Comparison of ENCODE assay signal across 19 cellular contexts in the genomic region with DNA sequence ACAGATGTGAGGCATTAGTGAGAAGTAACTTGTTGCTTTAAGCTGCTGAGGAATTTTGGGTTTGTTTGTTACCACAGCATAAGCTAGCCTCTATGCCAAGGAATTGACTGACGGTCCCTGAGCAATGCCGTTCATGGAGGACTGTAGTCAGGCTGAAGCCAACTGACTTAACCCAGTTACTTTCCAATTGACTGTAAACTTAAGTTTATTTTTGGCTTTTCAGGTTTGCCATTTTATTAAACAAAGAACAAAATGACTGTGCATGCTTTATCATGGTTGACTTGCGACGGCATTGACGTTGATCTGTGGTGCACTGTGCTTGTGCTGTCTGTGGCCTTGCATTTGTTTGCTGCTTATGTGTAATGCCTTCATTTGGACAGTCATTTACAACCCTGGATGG. TPM values are rescaled to one million over a fixed set of nuclear protein-coding genes. Genes with fewer than 3 reads are reported as not detected.
DNase-seq lines count a peak whose midpoint lies in the region; ATAC-seq lines count a peak whose summit lies in the region.
"Had no signal": no experiment of that assay in that cellular context is flagged by ENCODE, and none has a peak within 500 bp of the region (broad histone marks: within the 10 kb centered on the region; RNA-seq: fewer than 3 reads in every experiment).

No MANE protein-coding gene starts in this region.

- ATAC-seq in GM18502 (IDR thresholded peaks at IDR 0.05; ENCODE audit: poor library complexity, unreplicated experiment) (peak; percentile 95), GM19397 (IDR thresholded peaks at IDR 0.05; ENCODE audit: unreplicated experiment) (peak; percentile 65), HG02763 (IDR thresholded peaks at IDR 0.05; ENCODE audit: unreplicated experiment) (peak; percentile 56), HG03439 (IDR thresholded peaks at IDR 0.05; ENCODE audit: unreplicated experiment) (peak; percentile 88)
- ATAC-seq: body of pancreas, HCT116, psoas muscle, Right ventricle myocardium inferior had no signal

- DNase-seq in GOT3 (lab: John Stamatoyannopoulos, UW) (no peak), iPS-NIHi7 (ENCODE audit: extremely low spot score) (no peak), cerebellum (ENCODE audit: low spot score) (no peak), NCI-H1092 (lab: John Stamatoyannopoulos, UW) (no peak)
- DNase-seq: activated CD4-positive, alpha-beta T cell treated with anti-CD3 and anti-CD28 coated beads, Interleukin-2, amount 50 U/mL, for 4 hours; activated effector memory CD4-positive, alpha-beta T cell treated with anti-CD3 and anti-CD28 coated beads, Interleukin-2, amount 50 U/mL, for 16 hours; body of pancreas; Calu3; dorsolateral prefrontal cortex; left ventricle myocardium inferior; naive B cell; NCI-H2029 treated with DMSO at 0.1 percent for 48 hours; psoas muscle had no signal

RNA-seq across cellular contexts. Expression of gene DNAJB9, which starts 53.5 kb away (rescaled TPM):
- 28.0 TPM for total RNA-seq in cerebellum

RNA-seq across cellular contexts. Expression of gene THAP5, which starts 53.7 kb away (rescaled TPM):
- total RNA-seq in cerebellum, result 34.8 TPM
